In genomic region chr14:68032154-68032553, GRCh38 we compare ENCODE assay signal across 20 cellular contexts.
"Had no signal": no experiment of that assay in that cellular context is flagged by ENCODE, and none has a peak within 500 bp of the region (broad histone marks: within the 10 kb centered on the region; RNA-seq: fewer than 3 reads in every experiment).

No MANE protein-coding gene starts in this region.

- H3K27ac ChIP-seq: HL-60 had no signal

- H3K9me3 ChIP-seq: SK-N-SH had no signal

- DNase-seq: KBM-7, MV-4-11, NCI-H1048, NCI-H1105, NCI-H1417, NCI-H1436 treated with DMSO at 0.1 percent for 48 hours, NCI-H1694, NCI-H187 treated with DMSO at 0.1 percent for 48 hours, NCI-H2029 treated with DMSO at 0.1 percent for 48 hours, NCI-H226, NCI-H446, NCI-H510A, NCI-H524 treated with DMSO at 0.1 percent for 48 hours, NCI-H69, NCI-H774, RPMI8226, SHP77, SK-N-SH, SW 1271 had no signal
